In the genomic region with DNA sequence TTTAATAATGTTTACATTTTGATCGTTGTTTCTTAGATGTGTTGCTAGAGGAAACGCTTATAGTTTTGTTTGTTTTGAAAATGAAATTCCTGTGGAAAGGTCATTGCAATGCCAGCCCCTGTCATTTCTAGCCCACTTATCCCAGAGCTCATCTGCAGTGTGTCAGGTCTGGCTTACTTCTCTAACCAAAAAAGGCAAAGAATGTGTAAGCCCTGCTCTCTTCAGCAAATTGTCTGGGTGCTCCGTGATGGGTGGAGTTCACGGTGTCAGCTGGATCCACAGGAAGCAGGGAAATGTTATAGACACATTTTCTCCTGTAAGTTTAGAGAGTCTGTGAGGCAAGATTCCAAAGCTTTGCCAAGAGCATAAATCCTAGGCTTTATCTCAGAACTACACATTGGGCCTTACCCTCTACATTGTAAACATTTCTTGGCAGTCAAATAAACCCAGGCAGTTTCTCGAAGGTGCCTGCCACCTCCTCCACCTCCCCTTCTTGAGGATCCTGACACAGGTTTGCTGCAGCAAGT, we compare ENCODE assay signal across 10 cellular contexts. TPM values are rescaled to one million over a fixed set of nuclear protein-coding genes. Genes with fewer than 3 reads are reported as not detected.
DNase-seq lines count a peak whose midpoint lies in the region; ATAC-seq and TF ChIP-seq lines count a peak whose summit lies in the region.
"Had no signal": no experiment of that assay in that cellular context is flagged by ENCODE, and none has a peak within 500 bp of the region (broad histone marks: within the 10 kb centered on the region; RNA-seq: fewer than 3 reads in every experiment).

No MANE protein-coding gene starts in this region.

- ATAC-seq in Right ventricle myocardium inferior, result peak; percentile 78
- peak; percentile 40 for ATAC-seq in mucosa of descending colon
- no peak for ATAC-seq in GM21526 (IDR thresholded peaks at IDR 0.05; ENCODE audit: low FRiP score, unreplicated experiment)

- TF ChIP-seq POLR2A in esophagus muscularis mucosa (IDR thresholded peaks at IDR 0.05; ENCODE audit: low read depth), result no peak

- TF ChIP-seq CTCF in esophagus muscularis mucosa (IDR thresholded peaks at IDR 0.05), result no peak
- TF ChIP-seq CTCF in mucosa of descending colon (IDR thresholded peaks at IDR 0.05), result no peak

- WGBS in esophagus muscularis mucosa, result 39% methylated on average over 5 of the region's 5 CpGs

- H3K36me3 ChIP-seq in esophagus muscularis mucosa (peaks cover 0 to 34% (median 20%) of the 10 kb centered on the region in 4 donors), mucosa of descending colon (ENCODE audit: low read depth) (no peaks in the 10 kb centered on the region)

- no peak for TF ChIP-seq EP300 in esophagus muscularis mucosa (IDR thresholded peaks at IDR 0.05)

- H3K4me1 ChIP-seq in esophagus muscularis mucosa (peaks cover 32 to 95% (median 85%) of the 10 kb centered on the region in 4 donors), mucosa of descending colon (ENCODE audit: low read depth) (no peaks in the 10 kb centered on the region)

- peak overlapping the region in 3 of 4 donors; percentile 1 to 13 (median 2) for H3K4me3 ChIP-seq in esophagus muscularis mucosa
- H3K4me3 ChIP-seq in mucosa of descending colon, result no peak overlapping the region

- no peaks in the 10 kb centered on the region for H3K27me3 ChIP-seq in esophagus muscularis mucosa

- no peaks in the 10 kb centered on the region for H3K9me3 ChIP-seq in esophagus muscularis mucosa
- H3K9me3 ChIP-seq in mucosa of descending colon, result no peaks in the 10 kb centered on the region

- peak overlapping the region; percentile 86 to 90 (median 87) for H3K27ac ChIP-seq in esophagus muscularis mucosa (replicated peaks in 1 of 4)

- intact Hi-C loops in Right ventricle myocardium inferior (cut with DNase I) (no loop called here), cardiac septum (cut with DNase I) (no loop called here), esophagus muscularis mucosa (cut with DNase I) (no loop called here), mucosa of descending colon (cut with DNase I, micrococcal nuclease) (no loop called here)

- no peak for DNase-seq in Right ventricle myocardium inferior (ENCODE audit: missing footprints)
- no peak for DNase-seq in cardiac septum (ENCODE audit: low spot score)
- DNase-seq in esophagus muscularis mucosa (ENCODE audit: extremely low spot score), result peak; percentile 90
- no peak for DNase-seq in mucosa of descending colon
- no peak for DNase-seq in NCI-H1048 (lab: John Stamatoyannopoulos, UW)
- DNase-seq in stimulated activated CD4-positive, alpha-beta T cell treated with anti-CD3 and anti-CD28 coated beads, Interleukin-2, amount 100 ng/mL, for 48 hours, result no peak
- DNase-seq in activated CD4-positive, alpha-beta T cell treated with anti-CD3 and anti-CD28 coated beads, Interleukin-2, amount 50 U/mL, for 4 hours, result no peak
- DNase-seq: activated CD4-positive, alpha-beta memory T cell treated with anti-CD3 and anti-CD28 coated beads for 36 hours; NCI-H1092 treated with DMSO at 0.1 percent for 48 hours had no signal

RNA-seq across cellular contexts. Expression of gene RPRD1B, which starts 50.9 kb away (rescaled TPM):
- total RNA-seq in Right ventricle myocardium inferior (84.7 TPM), cardiac septum (62.2 TPM), esophagus muscularis mucosa (10 to 100 TPM; 26.7 to 39.5 (median 33.8) TPM), mucosa of descending colon (10 to 100 TPM; 28.2 to 36.3 (median 32.9) TPM)

RNA-seq across cellular contexts. Expression of gene TTI1, which starts 51.2 kb away (rescaled TPM):
- 12.4 TPM for total RNA-seq in Right ventricle myocardium inferior
- 11.4 TPM for total RNA-seq in cardiac septum
- total RNA-seq in esophagus muscularis mucosa, result 10 to 100 TPM; 11.3 to 14.3 (median 12.4) TPM
- total RNA-seq in mucosa of descending colon, result 10 to 100 TPM; 13.4 to 16.4 (median 14.0) TPM
